Comparison of ENCODE assay signal across 12 cellular contexts in genomic region chr16:58970775-58971174, GRCh38.
A peak's percentile ranks its signal among the peaks of the same experiment; 100 is the strongest.
DNase-seq lines count a peak whose midpoint lies in the region; ATAC-seq, FAIRE-seq and TF ChIP-seq lines count a peak whose summit lies in the region.
"Had no signal": no experiment of that assay in that cellular context is flagged by ENCODE, and none has a peak within 500 bp of the region (broad histone marks: within the 10 kb centered on the region; RNA-seq: fewer than 3 reads in every experiment).

No MANE protein-coding gene starts in this region.

- FAIRE-seq in D721Med (lab: Jason Lieb, UNC), result no peak
- FAIRE-seq: RCC 7860 had no signal

- H3K27me3 ChIP-seq in brain microvascular endothelial cell (replicated peaks), result no peaks in the 10 kb centered on the region
- H3K27me3 ChIP-seq: foreskin keratinocyte had no signal

- no peak overlapping the region for H3K27ac ChIP-seq in brain microvascular endothelial cell
- H3K27ac ChIP-seq: foreskin keratinocyte had no signal

- ATAC-seq in HG03108 (IDR thresholded peaks at IDR 0.05; ENCODE audit: unreplicated experiment) (peak; percentile 72), GM19455 (IDR thresholded peaks at IDR 0.05; ENCODE audit: unreplicated experiment) (no peak)
- ATAC-seq: CD8-positive, alpha-beta T cell; foreskin keratinocyte had no signal

- in situ Hi-C loops in astrocyte of the cerebellum (cut with HindIII; ENCODE audit: low sequenced_read_pairs), result no loop called here
- in situ Hi-C loops in brain microvascular endothelial cell (cut with HindIII; ENCODE audit: low pct_ligation_motif_present, low sequenced_read_pairs), result no loop called here

- TF ChIP-seq CTCF in GM20000 (IDR thresholded peaks at IDR 0.05; ENCODE audit: extremely low read depth, missing control alignments) (no peak), astrocyte of the cerebellum (IDR thresholded peaks at IDR 0.05; ENCODE audit: low read depth, low read length, missing control alignments) (no peak), D721Med (IDR thresholded peaks at IDR 0.05; ENCODE audit: insufficient read depth, missing control alignments) (no peak), brain microvascular endothelial cell (IDR thresholded peaks at IDR 0.05; ENCODE audit: low read depth, low read length, missing control alignments) (no peak)

- no peak overlapping the region for H3K4me3 ChIP-seq in astrocyte of the cerebellum (ENCODE audit: low read depth, low read length)
- H3K4me3 ChIP-seq in brain microvascular endothelial cell (ENCODE audit: low read depth, low read length), result no peak overlapping the region

- peak; percentile 62 for DNase-seq in EH (ENCODE audit: low read depth)
- DNase-seq in GM20000 (ENCODE audit: low spot score), result peak; percentile 10
- peak; percentile 27 for DNase-seq in astrocyte of the cerebellum (ENCODE audit: low read depth)
- no peak for DNase-seq in D721Med (ENCODE audit: insufficient read length, low spot score)
- no peak for DNase-seq in NCI-H187 treated with DMSO at 0.1 percent for 48 hours (lab: John Stamatoyannopoulos, UW)
- DNase-seq in brain microvascular endothelial cell, result no peak
- DNase-seq: CD8-positive, alpha-beta T cell; foreskin keratinocyte; Karpas-422 had no signal

- no peaks in the 10 kb centered on the region for H3K36me3 ChIP-seq in brain microvascular endothelial cell (replicated peaks)

Comparison
In these comparisons a context has a peak if more than half of its experiments do, and no peak if none do; other contexts are left out.
1. DNase-seq: peak in EH (single experiment), GM20000 (single experiment) and astrocyte of the cerebellum (single experiment); none in D721Med (single experiment), NCI-H187 treated with DMSO at 0.1 percent for 48 hours (single experiment) and brain microvascular endothelial cell (single experiment).